Comparison of ENCODE assay signal across 11 cellular contexts in genomic region chr1:167491586-167492408, GRCh38. TPM values are rescaled to one million over a fixed set of nuclear protein-coding genes. Genes with fewer than 3 reads are reported as not detected.
A peak's percentile ranks its signal among the peaks of the same experiment; 100 is the strongest.
DNase-seq lines count a peak whose midpoint lies in the region; ATAC-seq and TF ChIP-seq lines count a peak whose summit lies in the region.
"Had no signal": no experiment of that assay in that cellular context is flagged by ENCODE, and none has a peak within 500 bp of the region (broad histone marks: within the 10 kb centered on the region; RNA-seq: fewer than 3 reads in every experiment).

No MANE protein-coding gene starts in this region.

- peaks cover 20% of the 10 kb centered on the region for H3K36me3 ChIP-seq in CD4-positive, alpha-beta memory T cell (ENCODE audit: insufficient read depth, low read length)
- peaks cover 79% of the 10 kb centered on the region for H3K36me3 ChIP-seq in KOPT-K1 (ENCODE audit: insufficient read depth, low read length)
- no peaks in the 10 kb centered on the region for H3K36me3 ChIP-seq in GM23248 (ENCODE audit: low read depth)
- H3K36me3 ChIP-seq: tibial artery had no signal

- in situ Hi-C loops in GM23248 (cut with MboI): no loop called here

- H3K27ac ChIP-seq in CD4-positive, alpha-beta memory T cell (ENCODE audit: low read depth, low read length): peak overlapping the region; percentile 64
- peak overlapping the region; percentile 49 for H3K27ac ChIP-seq in KOPT-K1 (ENCODE audit: low read depth, low read length, poor library complexity, severe bottlenecking)
- no peak overlapping the region for H3K27ac ChIP-seq in GM23248
- H3K27ac ChIP-seq: C4-2B, tibial artery had no signal

- H3K4me1 ChIP-seq in CD4-positive, alpha-beta memory T cell (ENCODE audit: insufficient read depth, low read length): peaks cover 99% of the 10 kb centered on the region
- no peaks in the 10 kb centered on the region for H3K4me1 ChIP-seq in GM23248 (ENCODE audit: insufficient read depth)
- H3K4me1 ChIP-seq: tibial artery had no signal

- no peaks in the 10 kb centered on the region for H4K20me1 ChIP-seq in GM23248 (ENCODE audit: insufficient read depth)

- H3K4me3 Mint-ChIP-seq in CD4-positive, alpha-beta memory T cell: peak overlapping the region; percentile 67 to 85 (median 79)
- H3K4me3 Mint-ChIP-seq in activated CD8-positive, alpha-beta T cell treated with anti-CD3 and anti-CD28 coated beads for 36 hours: peak overlapping the region; percentile 67
- H3K4me3 Mint-ChIP-seq in immature natural killer cell: peak overlapping the region; percentile 77 to 91 (median 85)
- H3K4me3 Mint-ChIP-seq: nephron had no signal

- H3K9me3 Mint-ChIP-seq in CD4-positive, alpha-beta memory T cell: no peaks in the 10 kb centered on the region
- H3K9me3 Mint-ChIP-seq in activated CD8-positive, alpha-beta T cell treated with anti-CD3 and anti-CD28 coated beads for 36 hours: no peaks in the 10 kb centered on the region
- H3K9me3 Mint-ChIP-seq in immature natural killer cell: no peaks in the 10 kb centered on the region
- H3K9me3 Mint-ChIP-seq: nephron had no signal

- intact Hi-C loops in CD4-positive, alpha-beta memory T cell (cut with micrococcal nuclease): loop anchor here (1.0 to 10.0 kb wide), 3 partner anchors 9 to 63 kb away; partner anchors contain the start of gene CREG1
- intact Hi-C loops in activated CD8-positive, alpha-beta T cell treated with anti-CD3 and anti-CD28 coated beads for 36 hours (cut with micrococcal nuclease): loop anchor here (1.0 kb wide), 1 partner anchor 9 kb away; no protein-coding TSS in a partner anchor

- peak; percentile 36 to 64 (median 43) for DNase-seq in CD4-positive, alpha-beta memory T cell
- peak; percentile 74 for DNase-seq in activated CD8-positive, alpha-beta T cell treated with anti-CD3 and anti-CD28 coated beads for 36 hours
- DNase-seq in immature natural killer cell (peak; percentile 74 to 80 (median 77)), GM23248 (no peak)
- DNase-seq in activated CD8-positive, alpha-beta memory T cell treated with anti-CD3 and anti-CD28 coated beads, Interleukin-2, amount 50 U/mL, for 48 hours: no peak
- DNase-seq in activated CD4-positive, CD25-positive, alpha-beta regulatory T cell treated with anti-CD3 and anti-CD28 coated beads, Interleukin-2, amount 50 U/mL, for 72 hours: no peak
- DNase-seq: tibial artery had no signal

- peak overlapping the region; percentile 4 to 13 for H3K4me3 ChIP-seq in CD4-positive, alpha-beta memory T cell (ENCODE audit: low read length in 2 of 2)
- no peak overlapping the region for H3K4me3 ChIP-seq in GM23248
- H3K4me3 ChIP-seq: tibial artery had no signal

- peak; percentile 46 for ATAC-seq in activated CD8-positive, alpha-beta T cell treated with anti-CD3 and anti-CD28 coated beads for 36 hours
- ATAC-seq in GM18517 (IDR thresholded peaks at IDR 0.05; ENCODE audit: unreplicated experiment): no peak

- no peaks in the 10 kb centered on the region for H3K79me2 ChIP-seq in GM23248 (ENCODE audit: insufficient read depth)

- H3K4me2 ChIP-seq in GM23248 (ENCODE audit: unreplicated experiment): no peak overlapping the region

- POLR2A ChIA-PET in CD4-positive, alpha-beta memory T cell (lab: Charles Lee; ENCODE audit: partially characterized antibody): interaction anchor here (0.9 to 17.1 kb wide), 8 partner anchors 8 to 37 kb away, joined by 3 to 236 read pairs (median 5); partner anchors contain the start of gene CD247
- POLR2A ChIA-PET in activated CD8-positive, alpha-beta T cell treated with anti-CD3 and anti-CD28 coated beads for 36 hours (lab: Charles Lee): interaction anchor here (0.8 to 3.0 kb wide), 14 partner anchors 8 to 136 kb away, joined by 3 to 16 read pairs (median 6); no protein-coding TSS in a partner anchor

- H2AFZ ChIP-seq in GM23248: no peak overlapping the region

- H3K27ac Mint-ChIP-seq in CD4-positive, alpha-beta memory T cell: peak overlapping the region; percentile 87 to 100 (median 94)
- H3K27ac Mint-ChIP-seq in activated CD8-positive, alpha-beta T cell treated with anti-CD3 and anti-CD28 coated beads for 36 hours: peak overlapping the region; percentile 96
- H3K27ac Mint-ChIP-seq in immature natural killer cell: peak overlapping the region; percentile 95 to 100 (median 98)
- H3K27ac Mint-ChIP-seq: nephron had no signal

- no peaks in the 10 kb centered on the region for H3K27me3 Mint-ChIP-seq in CD4-positive, alpha-beta memory T cell
- no peaks in the 10 kb centered on the region for H3K27me3 Mint-ChIP-seq in activated CD8-positive, alpha-beta T cell treated with anti-CD3 and anti-CD28 coated beads for 36 hours
- peaks cover 17 to 84% (median 77%) of the 10 kb centered on the region in 3 donors for H3K27me3 Mint-ChIP-seq in immature natural killer cell (ENCODE audit: low read depth in 3 of 3)

- no peaks in the 10 kb centered on the region for H3K27me3 ChIP-seq in CD4-positive, alpha-beta memory T cell (ENCODE audit: insufficient read depth, low read length)
- H3K27me3 ChIP-seq in GM23248 (replicated peaks; ENCODE audit: insufficient read depth): peaks cover 16% of the 10 kb centered on the region

- 51 to 53% methylated on average over 12 of the region's 12 CpGs for WGBS in GM23248 (ENCODE audit: low coverage in 1 of 2, low lambda C conversion rate in 2 of 2, missing lambda C conversion rate in 2 of 2), 2 experiments

- no peaks in the 10 kb centered on the region for H3F3A ChIP-seq in GM23248 (ENCODE audit: insufficient read depth)

- H3K9me3 ChIP-seq in CD4-positive, alpha-beta memory T cell (ENCODE audit: control insufficient read depth in 1 of 2, low read length in 2 of 2): no peaks in the 10 kb centered on the region
- H3K9me3 ChIP-seq in KOPT-K1 (ENCODE audit: insufficient read depth, low read length, poor library complexity, severe bottlenecking) (no peaks in the 10 kb centered on the region), GM23248 (ENCODE audit: low read depth) (no peaks in the 10 kb centered on the region)
- H3K9me3 ChIP-seq: tibial artery had no signal

- TF ChIP-seq CTCF in activated CD8-positive, alpha-beta T cell treated with anti-CD3 and anti-CD28 coated beads for 36 hours (IDR thresholded peaks at IDR 0.05): no peak

- H3K9me2 ChIP-seq in GM23248 (ENCODE audit: insufficient read depth): no peaks in the 10 kb centered on the region

- peaks cover 43 to 73% of the 10 kb centered on the region in 2 donors for H3K36me3 Mint-ChIP-seq in CD4-positive, alpha-beta memory T cell
- peaks cover 69% of the 10 kb centered on the region for H3K36me3 Mint-ChIP-seq in activated CD8-positive, alpha-beta T cell treated with anti-CD3 and anti-CD28 coated beads for 36 hours (ENCODE audit: low read depth)
- peaks cover 26 to 61% (median 46%) of the 10 kb centered on the region in 3 donors for H3K36me3 Mint-ChIP-seq in immature natural killer cell

- H3K4me1 Mint-ChIP-seq in CD4-positive, alpha-beta memory T cell: peaks cover 76 to 100% (median 88%) of the 10 kb centered on the region in 4 donors
- H3K4me1 Mint-ChIP-seq in activated CD8-positive, alpha-beta T cell treated with anti-CD3 and anti-CD28 coated beads for 36 hours (ENCODE audit: low read depth): peaks cover 91% of the 10 kb centered on the region
- H3K4me1 Mint-ChIP-seq in immature natural killer cell: peaks cover 97 to 100% of the 10 kb centered on the region in 2 donors

- CTCF ChIA-PET in CD4-positive, alpha-beta memory T cell (lab: Charles Lee; ENCODE audit: partially characterized antibody): interaction anchor here (0.9 kb wide), 1 partner anchor 83 kb away, joined by 3 read pairs; no protein-coding TSS in a partner anchor
- CTCF ChIA-PET in activated CD8-positive, alpha-beta T cell treated with anti-CD3 and anti-CD28 coated beads for 36 hours (lab: Charles Lee): interaction anchor here (0.9 to 3.8 kb wide), 4 partner anchors 10 to 38 kb away, joined by 3 to 18 read pairs (median 6); partner anchors contain the start of gene CD247

- no peak overlapping the region for H3K9ac ChIP-seq in GM23248

RNA-seq across cellular contexts. Expression of gene CD247, which starts 26.5 kb away (rescaled TPM):
- 100 to 1,000 TPM; 340 to 341 TPM for total RNA-seq in CD4-positive, alpha-beta memory T cell
- polyA plus RNA-seq in CD4-positive, alpha-beta memory T cell: 100 to 1,000 TPM; 260 to 404 TPM
- 100 to 1,000 TPM; 224 to 229 TPM for total RNA-seq in activated CD8-positive, alpha-beta T cell treated with anti-CD3 and anti-CD28 coated beads for 36 hours
- polyA plus RNA-seq in immature natural killer cell: 1,000 to 10,000 TPM; 1,122 to 1,466 (median 1,335) TPM
- not detected in 2 replicates for total RNA-seq in GM23248 (2014; rRNA removed; shearing (Covaris generic))
- polyA plus RNA-seq in GM23248 (2016; fragmentation: Nextera tagmentation; extraction: Ambion mirVana): not detected in 2 replicates

Comparison
In these comparisons a context has a peak if more than half of its experiments do, and no peak if none do; other contexts are left out.
1. DNase-seq: peak in CD4-positive, alpha-beta memory T cell (5 of 5), activated CD8-positive, alpha-beta T cell treated with anti-CD3 and anti-CD28 coated beads for 36 hours (single experiment) and immature natural killer cell (3 of 3); none in GM23248 (single experiment), activated CD8-positive, alpha-beta memory T cell treated with anti-CD3 and anti-CD28 coated beads, Interleukin-2, amount 50 U/mL, for 48 hours (single experiment) and activated CD4-positive, CD25-positive, alpha-beta regulatory T cell treated with anti-CD3 and anti-CD28 coated beads, Interleukin-2, amount 50 U/mL, for 72 hours (single experiment).
2. RNA of gene CD247, which starts 26.5 kb away (total RNA-seq): 340 to 341 TPM in CD4-positive, alpha-beta memory T cell and 224 to 229 TPM in activated CD8-positive, alpha-beta T cell treated with anti-CD3 and anti-CD28 coated beads for 36 hours; not detected in GM23248; every median in the first group is over 100 times any median in the second.
3. Peak in every context shown above with its lines, with median percentiles within 50 percentile points of each other: H3K27ac Mint-ChIP-seq and H3K4me3 Mint-ChIP-seq.